In the genomic region with DNA sequence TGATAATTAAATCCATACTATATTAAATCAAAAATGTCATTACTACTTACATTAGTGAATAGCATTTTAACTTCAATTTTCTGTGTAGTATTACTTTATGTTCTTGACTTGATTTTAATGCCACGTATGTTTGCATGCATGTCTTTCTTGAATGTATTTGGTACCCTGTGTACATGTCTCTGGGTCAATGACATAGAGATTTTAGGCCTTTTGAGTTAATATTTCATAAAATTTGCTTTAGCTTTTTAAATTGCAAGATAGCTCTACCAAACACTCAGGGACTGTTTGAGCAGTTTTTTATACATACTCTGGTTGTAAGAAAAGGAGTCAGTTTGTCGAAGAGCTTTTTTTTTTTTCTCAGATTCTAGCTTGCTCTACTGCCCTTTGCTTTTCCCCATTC, we compare ENCODE assay signal across 12 cellular contexts. TPM values are rescaled to one million over a fixed set of nuclear protein-coding genes. Genes with fewer than 3 reads are reported as not detected.
A peak's percentile ranks its signal among the peaks of the same experiment; 100 is the strongest.
DNase-seq lines count a peak whose midpoint lies in the region; ATAC-seq, FAIRE-seq and TF ChIP-seq lines count a peak whose summit lies in the region.
"Had no signal": no experiment of that assay in that cellular context is flagged by ENCODE, and none has a peak within 500 bp of the region (broad histone marks: within the 10 kb centered on the region; RNA-seq: fewer than 3 reads in every experiment).

No MANE protein-coding gene starts in this region.

- no peak for DNase-seq in K562 (ENCODE audit: extremely low read depth in 1 of 4, low spot score in 3 of 4)
- DNase-seq in mesothelial cell of epicardium (ENCODE audit: low spot score in 2 of 2, unreplicated experiment in 2 of 2) = no peak
- no peak for DNase-seq in stimulated activated naive B cell treated with anti-CD40 and anti-IgM and Interleukin-4, amounts not matched to agents 10 μg/mL and 1 μg/mL and 100 μg/mL, for 72 hours
- no peak for DNase-seq in esophagus muscularis mucosa (ENCODE audit: extremely low spot score)
- DNase-seq in activated CD4-positive, alpha-beta T cell treated with anti-CD3 and anti-CD28 coated beads, Interleukin-2, amount 50 U/mL, for 1 hour = no peak
- DNase-seq: lower lobe of right lung, small intestine had no signal

- peak; percentile 6 for FAIRE-seq in K562 (lab: Jason Lieb, UNC)
- FAIRE-seq: small intestine had no signal

- no TSS peak for BruUV-seq in K562 (replicated peaks; lab: Mats Ljungman, UMichigan)

- WGBS in K562 (ENCODE audit: insufficient coverage, low coverage, missing lambda C conversion rate) = 8% methylated on average over 2 of the region's 2 CpGs
- WGBS in esophagus muscularis mucosa = 73% methylated on average over 2 of the region's 2 CpGs

- peak overlapping the region; percentile 29 for H2AFZ ChIP-seq in ACC112 (ENCODE audit: low read length, unreplicated experiment)
- no peak overlapping the region for H2AFZ ChIP-seq in K562 (ENCODE audit: low read depth, low read length)

- in situ Hi-C loops in K562 (cut with MboI) = no loop called here

- H3K9me3 ChIP-seq in HUES6 (ENCODE audit: control insufficient read depth, insufficient read depth, low read depth, low read length) = no peaks in the 10 kb centered on the region
- no peaks in the 10 kb centered on the region for H3K9me3 ChIP-seq in K562 (replicated peaks; ENCODE audit: control insufficient read depth, insufficient read depth, low read depth, low read length)
- H3K9me3 ChIP-seq in esophagus muscularis mucosa = no peaks in the 10 kb centered on the region
- H3K9me3 ChIP-seq: lower lobe of right lung had no signal

- CTCF ChIA-PET in K562 (lab: Yijun Ruan, JAX; ENCODE audit: low intra/inter-chr PET ratio) = no interaction called here

- peaks cover 93% of the 10 kb centered on the region for H3K79me2 ChIP-seq in ACC112 (ENCODE audit: control insufficient read depth, insufficient read depth, low read length, unreplicated experiment)
- peaks cover 84% of the 10 kb centered on the region for H3K79me2 ChIP-seq in K562 (ENCODE audit: control insufficient read depth, insufficient read depth, low read length)

- no peaks in the 10 kb centered on the region for H4K20me1 ChIP-seq in K562 (replicated peaks; ENCODE audit: control insufficient read depth, insufficient read depth, low read length)

- H3K27ac ChIP-seq in ACC112 (ENCODE audit: low read depth, low read length) (peak overlapping the region; percentile 99), HUES6 (ENCODE audit: low read depth, low read length) (no peak overlapping the region), K562 (ENCODE audit: extremely low read depth, low read depth, low read length) (peak overlapping the region; percentile 91), esophagus muscularis mucosa (replicated peaks in 1 of 4) (no peak overlapping the region)
- H3K27ac ChIP-seq: lower lobe of right lung had no signal

- TF ChIP-seq POLR2A in K562 (conservative IDR thresholded peaks at IDR 0.05) = no peak
- TF ChIP-seq POLR2A in esophagus muscularis mucosa (IDR thresholded peaks at IDR 0.05; ENCODE audit: low read depth) = no peak

- intact Hi-C loops in K562 (cut with micrococcal nuclease) (no loop called here), esophagus muscularis mucosa (cut with DNase I) (no loop called here)

- H3K4me3 Mint-ChIP-seq in mesothelial cell of epicardium = peak overlapping the region; percentile 96
- no peak overlapping the region for H3K4me3 Mint-ChIP-seq in stimulated activated naive B cell treated with anti-CD40 and anti-IgM and Interleukin-4, amounts not matched to agents 10 μg/mL and 1 μg/mL and 100 μg/mL, for 72 hours
- H3K4me3 Mint-ChIP-seq: CD14-positive monocyte had no signal

- H3K27ac Mint-ChIP-seq in mesothelial cell of epicardium = peak overlapping the region; percentile 98
- no peak overlapping the region for H3K27ac Mint-ChIP-seq in stimulated activated naive B cell treated with anti-CD40 and anti-IgM and Interleukin-4, amounts not matched to agents 10 μg/mL and 1 μg/mL and 100 μg/mL, for 72 hours
- H3K27ac Mint-ChIP-seq: T-helper 1 cell treated with Interleukin-12 subunit alpha and Interleukin-12 subunit beta and Interleukin-4 antibody, amounts not matched to agents 30 μg/mL and 1 μg/mL, for 36 hours had no signal

- TF ChIP-seq EP300 in K562 (IDR thresholded peaks at IDR 0.05; ENCODE audit: low read length) (no peak), esophagus muscularis mucosa (IDR thresholded peaks at IDR 0.05) (no peak)

- H3K9me3 Mint-ChIP-seq in mesothelial cell of epicardium = no peaks in the 10 kb centered on the region
- H3K9me3 Mint-ChIP-seq in stimulated activated naive B cell treated with anti-CD40 and anti-IgM and Interleukin-4, amounts not matched to agents 10 μg/mL and 1 μg/mL and 100 μg/mL, for 72 hours = no peaks in the 10 kb centered on the region
- H3K9me3 Mint-ChIP-seq: CD14-positive monocyte; T-helper 1 cell treated with Interleukin-12 subunit alpha and Interleukin-12 subunit beta and Interleukin-4 antibody, amounts not matched to agents 30 μg/mL and 1 μg/mL, for 36 hours had no signal

- H3K27me3 ChIP-seq in ACC112 (ENCODE audit: insufficient read depth, low read length) (no peaks in the 10 kb centered on the region), HUES6 (ENCODE audit: control insufficient read depth, insufficient read depth, low read length) (no peaks in the 10 kb centered on the region), K562 (ENCODE audit: control insufficient read depth in 2 of 2, insufficient read depth in 2 of 2, low read length in 2 of 2) (no peaks in the 10 kb centered on the region), esophagus muscularis mucosa (no peaks in the 10 kb centered on the region)

- no peak for TF ChIP-seq RAD21 in K562 (CRISPR knock-in tag; conservative IDR thresholded peaks at IDR 0.05 in 1 of 2, IDR thresholded peaks at IDR 0.05 in 1 of 2)

- ATAC-seq in K562 (no peak), GM21737 (IDR thresholded peaks at IDR 0.05; ENCODE audit: unreplicated experiment) (no peak)
- no peak for ATAC-seq in stimulated activated naive B cell treated with anti-CD40 and anti-IgM and Interleukin-4, amounts not matched to agents 10 μg/mL and 1 μg/mL and 100 μg/mL, for 72 hours (replicated peaks)
- ATAC-seq: lower lobe of right lung had no signal

- H3K4me1 Mint-ChIP-seq in mesothelial cell of epicardium = peaks cover 48% of the 10 kb centered on the region
- peaks cover 24 to 39% of the 10 kb centered on the region in 2 donors for H3K4me1 Mint-ChIP-seq in stimulated activated naive B cell treated with anti-CD40 and anti-IgM and Interleukin-4, amounts not matched to agents 10 μg/mL and 1 μg/mL and 100 μg/mL, for 72 hours

- peaks cover 5% of the 10 kb centered on the region for H3K36me3 Mint-ChIP-seq in mesothelial cell of epicardium
- H3K36me3 Mint-ChIP-seq in stimulated activated naive B cell treated with anti-CD40 and anti-IgM and Interleukin-4, amounts not matched to agents 10 μg/mL and 1 μg/mL and 100 μg/mL, for 72 hours = peaks cover 26 to 28% of the 10 kb centered on the region in 2 donors

- no peaks in the 10 kb centered on the region for H3K36me3 ChIP-seq in ACC112 (ENCODE audit: insufficient read depth, low read length)
- peaks cover 9% of the 10 kb centered on the region for H3K36me3 ChIP-seq in HUES6 (ENCODE audit: control insufficient read depth, insufficient read depth, low read length)
- H3K36me3 ChIP-seq in K562 (ENCODE audit: control insufficient read depth, insufficient read depth, low read length) = peaks cover 40% of the 10 kb centered on the region
- H3K36me3 ChIP-seq in esophagus muscularis mucosa = peaks cover 0 to 6% (median 0%) of the 10 kb centered on the region in 4 donors

- H3K9me1 ChIP-seq in K562 (ENCODE audit: control insufficient read depth, insufficient read depth, low read length) = no peaks in the 10 kb centered on the region

- no peaks in the 10 kb centered on the region for H3K27me3 Mint-ChIP-seq in mesothelial cell of epicardium (ENCODE audit: low read depth)
- H3K27me3 Mint-ChIP-seq in stimulated activated naive B cell treated with anti-CD40 and anti-IgM and Interleukin-4, amounts not matched to agents 10 μg/mL and 1 μg/mL and 100 μg/mL, for 72 hours = no peaks in the 10 kb centered on the region

- H3K4me2 ChIP-seq in K562 (ENCODE audit: insufficient read depth, low read length) = peak overlapping the region; percentile 96

- H3K4me1 ChIP-seq in ACC112 (ENCODE audit: control insufficient read depth, insufficient read depth, low read length, unreplicated experiment) = peaks cover 18% of the 10 kb centered on the region
- peaks cover 21% of the 10 kb centered on the region for H3K4me1 ChIP-seq in HUES6 (ENCODE audit: control insufficient read depth, insufficient read depth, low read length)
- H3K4me1 ChIP-seq in K562 (replicated peaks in 1 of 2; ENCODE audit: control insufficient read depth in 2 of 2, insufficient read depth in 2 of 2, low read length in 2 of 2) = peaks cover 22 to 24% of the 10 kb centered on the region in 2 experiments
- peaks cover 21 to 34% (median 32%) of the 10 kb centered on the region in 4 donors for H3K4me1 ChIP-seq in esophagus muscularis mucosa

- H3K9ac ChIP-seq in HUES6 (ENCODE audit: low read length) (peak overlapping the region; percentile 88), K562 (ENCODE audit: insufficient read depth in 1 of 2, low read depth in 2 of 2, low read length in 2 of 2) (peak overlapping the region in 1 of 2 experiments; percentile 92; a peak in 2 of 4 replicates)

- H3K4me3 ChIP-seq in ACC112 (ENCODE audit: low read depth, low read length) (peak overlapping the region; percentile 83), HUES6 (ENCODE audit: low read depth, low read length) (peak overlapping the region; percentile 97), K562 (peak overlapping the region; percentile 95), esophagus muscularis mucosa (no peak overlapping the region)
- H3K4me3 ChIP-seq: lower lobe of right lung had no signal

- TF ChIP-seq CTCF in K562 (IDR thresholded peaks at IDR 0.05 in 2 of 3, conservative IDR thresholded peaks at IDR 0.05 in 1 of 3; ENCODE audit: insufficient read depth in 2 of 3, low read depth in 1 of 3, low read length in 3 of 3) (no peak), mesothelial cell of epicardium (IDR thresholded peaks at IDR 0.05; ENCODE audit: unreplicated experiment) (no peak), esophagus muscularis mucosa (IDR thresholded peaks at IDR 0.05) (no peak)

- POLR2A ChIA-PET in K562 (lab: Yijun Ruan, JAX) = interaction anchor here (0.6 to 1.4 kb wide), 6 partner anchors 8 to 265 kb away, joined by 3 to 4 read pairs (median 3); a partner anchor contains a TSS

RNA-seq across cellular contexts. Expression of a gene that starts 1.5 kb away (rescaled TPM):
- total RNA-seq in K562 (2011; cell fraction: chromatin; rRNA removed; ENCODE audit: low replicate concordance) = 5.0 and 6.7 TPM in 2 replicates
- total RNA-seq in K562 (2011; cell fraction: nucleolus; rRNA removed) = 4.3 and 5.0 TPM in 2 replicates
- total RNA-seq in K562 (2011; cell fraction: nucleoplasm; rRNA removed) = 8.1 and 12.4 TPM in 2 replicates
- total RNA-seq in K562 (2014; rRNA removed) (12.1 and 14.1 TPM in 2 replicates), K562 (2014; rRNA removed; fragmentation: Illumina TruSeq; extraction: Trizol) (18.9 and 21.8 TPM in 2 replicates), K562 (2015; rRNA removed; fragmentation: Illumina TruSeq; extraction: Trizol) (15.1 and 16.5 TPM in 2 replicates), K562 (2021) (19.4 and 20.5 TPM in 2 replicates), mesothelial cell of epicardium (16.3 to 18.9 TPM (median 16.9 TPM) in 3 replicates), esophagus muscularis mucosa (1 to 10 TPM in 2 of 4 donors, under 1 TPM in 2; 0.78 to 1.7 (median 1.2) TPM)
- polyA plus RNA-seq in K562 (2011; rRNA removed) (39.1 and 49.6 TPM in 2 replicates), K562 (2014; fragmentation: Illumina TruSeq; extraction: Trizol) (37.1 and 40.4 TPM in 2 replicates), K562 (2014; fragmentation: Nextera tagmentation; extraction: Ambion mirVana) (10 to 100 TPM; 70.0 to 91.0 TPM), K562 (2014; rRNA removed) (22.0 and 23.8 TPM in 2 replicates)
- polyA plus RNA-seq in K562 (2011; cell fraction: cytosol; rRNA removed) = 21.1 and 34.7 TPM in 2 replicates
- 11.4 and 19.4 TPM in 2 replicates for polyA plus RNA-seq in K562 (2011; cell fraction: nucleus; rRNA removed)
- 13.2 and 18.5 TPM in 2 replicates for polyA plus RNA-seq in K562 (2012)
- 18.7 TPM in 2 replicates for polyA minus RNA-seq in K562 (2011; rRNA and poly(A)+ RNA removed)
- polyA minus RNA-seq in K562 (2011; cell fraction: cytosol; rRNA and poly(A)+ RNA removed) = 6.0 and 7.9 TPM in 2 replicates
- 2.3 and 5.1 TPM in 2 replicates for polyA minus RNA-seq in K562 (2011; cell fraction: nucleus; rRNA and poly(A)+ RNA removed)

RNA-seq across cellular contexts. Expression of a gene that starts 2.3 kb away (rescaled TPM):
- total RNA-seq in K562 (2011; cell fraction: chromatin; rRNA removed; ENCODE audit: low replicate concordance) = 163 and 207 TPM in 2 replicates
- 124 and 125 TPM in 2 replicates for total RNA-seq in K562 (2011; cell fraction: nucleolus; rRNA removed)
- 200 and 254 TPM in 2 replicates for total RNA-seq in K562 (2011; cell fraction: nucleoplasm; rRNA removed)
- total RNA-seq in K562 (2014; rRNA removed) (89.9 and 103 TPM in 2 replicates), K562 (2014; rRNA removed; fragmentation: Illumina TruSeq; extraction: Trizol) (130 and 143 TPM in 2 replicates), K562 (2015; rRNA removed; fragmentation: Illumina TruSeq; extraction: Trizol) (108 and 113 TPM in 2 replicates), K562 (2021) (124 and 133 TPM in 2 replicates), mesothelial cell of epicardium (93.4 to 97.8 TPM (median 97.0 TPM) in 3 replicates), esophagus muscularis mucosa (10 to 100 TPM; 41.1 to 58.2 (median 49.6) TPM)
- polyA plus RNA-seq in K562 (2011; rRNA removed) (189 and 227 TPM in 2 replicates), K562 (2014; fragmentation: Illumina TruSeq; extraction: Trizol) (137 and 146 TPM in 2 replicates), K562 (2014; fragmentation: Nextera tagmentation; extraction: Ambion mirVana) (100 to 1,000 TPM in 1 of 2 experiments, 10 to 100 TPM in 1; 78.1 to 114 TPM), K562 (2014; rRNA removed) (86.8 and 104 TPM in 2 replicates)
- polyA plus RNA-seq in K562 (2011; cell fraction: cytosol; rRNA removed) = 79.0 and 159 TPM in 2 replicates
- polyA plus RNA-seq in K562 (2011; cell fraction: nucleus; rRNA removed) = 404 and 579 TPM in 2 replicates
- 87.3 and 116 TPM in 2 replicates for polyA plus RNA-seq in K562 (2012)
- polyA minus RNA-seq in K562 (2011; rRNA and poly(A)+ RNA removed) = 173 and 193 TPM in 2 replicates
- 75.4 and 77.3 TPM in 2 replicates for polyA minus RNA-seq in K562 (2011; cell fraction: cytosol; rRNA and poly(A)+ RNA removed)
- 57.4 and 102 TPM in 2 replicates for polyA minus RNA-seq in K562 (2011; cell fraction: nucleus; rRNA and poly(A)+ RNA removed)

RNA-seq across cellular contexts. Expression of a gene that starts 8.9 kb away (rescaled TPM):
- total RNA-seq in K562 (2011; cell fraction: chromatin; rRNA removed; ENCODE audit: low replicate concordance) = 14.5 and 20.9 TPM in 2 replicates
- 7.0 and 7.1 TPM in 2 replicates for total RNA-seq in K562 (2011; cell fraction: nucleolus; rRNA removed)
- 9.7 and 13.7 TPM in 2 replicates for total RNA-seq in K562 (2011; cell fraction: nucleoplasm; rRNA removed)
- total RNA-seq in K562 (2014; rRNA removed) (4.8 and 6.9 TPM in 2 replicates), K562 (2014; rRNA removed; fragmentation: Illumina TruSeq; extraction: Trizol) (8.0 and 9.6 TPM in 2 replicates), K562 (2015; rRNA removed; fragmentation: Illumina TruSeq; extraction: Trizol) (6.1 and 7.1 TPM in 2 replicates), K562 (2021) (5.9 and 6.6 TPM in 2 replicates), mesothelial cell of epicardium (10.5 to 11.9 TPM (median 11.6 TPM) in 3 replicates), esophagus muscularis mucosa (10 to 100 TPM; 16.1 to 25.7 (median 20.9) TPM)
- polyA plus RNA-seq in K562 (2011; rRNA removed) (13.3 and 18.6 TPM in 2 replicates), K562 (2014; fragmentation: Illumina TruSeq; extraction: Trizol) (4.8 and 6.4 TPM in 2 replicates), K562 (2014; fragmentation: Nextera tagmentation; extraction: Ambion mirVana) (1 to 10 TPM; 2.2 to 3.0 TPM), K562 (2014; rRNA removed) (6.1 and 7.1 TPM in 2 replicates)
- polyA plus RNA-seq in K562 (2011; cell fraction: cytosol; rRNA removed) = 8.6 and 14.1 TPM in 2 replicates
- polyA plus RNA-seq in K562 (2011; cell fraction: nucleus; rRNA removed) = 7.7 and 11.0 TPM in 2 replicates
- 3.6 and 4.9 TPM in 2 replicates for polyA plus RNA-seq in K562 (2012)
- 18.4 and 21.3 TPM in 2 replicates for polyA minus RNA-seq in K562 (2011; rRNA and poly(A)+ RNA removed)
- polyA minus RNA-seq in K562 (2011; cell fraction: cytosol; rRNA and poly(A)+ RNA removed) = 5.6 and 9.4 TPM in 2 replicates
- 3.0 and 3.9 TPM in 2 replicates for polyA minus RNA-seq in K562 (2011; cell fraction: nucleus; rRNA and poly(A)+ RNA removed)

RNA-seq across cellular contexts. Expression of a gene that starts 14.2 kb away (rescaled TPM):
- total RNA-seq in K562 (2011; cell fraction: chromatin; rRNA removed; ENCODE audit: low replicate concordance) = 1.2 and 1.9 TPM in 2 replicates
- total RNA-seq in K562 (2011; cell fraction: nucleolus; rRNA removed) = 1.3 and 1.4 TPM in 2 replicates
- 1.1 and 1.5 TPM in 2 replicates for total RNA-seq in K562 (2011; cell fraction: nucleoplasm; rRNA removed)
- 1.2 TPM in 2 replicates for total RNA-seq in K562 (2014; rRNA removed)
- total RNA-seq in K562 (2014; rRNA removed; fragmentation: Illumina TruSeq; extraction: Trizol) = 0.16 and 0.18 TPM in 2 replicates
- total RNA-seq in K562 (2015; rRNA removed; fragmentation: Illumina TruSeq; extraction: Trizol) = 0.49 and 1.5 TPM in 2 replicates
- total RNA-seq in K562 (2021) = 1.1 and 1.3 TPM in 2 replicates
- polyA plus RNA-seq in K562 (2011; rRNA removed) = 0.39 and 0.74 TPM in 2 replicates
- 0.36 and 0.46 TPM in 2 replicates for polyA plus RNA-seq in K562 (2011; cell fraction: cytosol; rRNA removed)
- 0.92 and 1.0 TPM in 2 replicates for polyA plus RNA-seq in K562 (2011; cell fraction: nucleus; rRNA removed)
- 2.0 and 3.5 TPM in 2 replicates for polyA plus RNA-seq in K562 (2012)
- 0.39 and 0.61 TPM in 2 replicates for polyA plus RNA-seq in K562 (2014; fragmentation: Illumina TruSeq; extraction: Trizol)
- 10 to 100 TPM in 1 of 2 experiments, 1 to 10 TPM in 1; 5.2 to 15.7 TPM for polyA plus RNA-seq in K562 (2014; fragmentation: Nextera tagmentation; extraction: Ambion mirVana)
- polyA plus RNA-seq in K562 (2014; rRNA removed) = 0.58 and 0.61 TPM in 2 replicates
- polyA minus RNA-seq in K562 (2011; rRNA and poly(A)+ RNA removed) = 0.21 and 0.33 TPM in 2 replicates
- polyA minus RNA-seq in K562 (2011; cell fraction: cytosol; rRNA and poly(A)+ RNA removed) = 0.82 and 1.7 TPM in 2 replicates
- polyA minus RNA-seq in K562 (2011; cell fraction: nucleus; rRNA and poly(A)+ RNA removed) = 0.67 and 1.00 TPM in 2 replicates
- 4.2 to 4.6 TPM (median 4.2 TPM) in 3 replicates for total RNA-seq in mesothelial cell of epicardium
- total RNA-seq in esophagus muscularis mucosa = 1 to 10 TPM; 4.3 to 8.7 (median 8.2) TPM

RNA-seq across cellular contexts. Expression of a gene that starts 25.3 kb away (rescaled TPM):
- 9.9 and 10.6 TPM in 2 replicates for total RNA-seq in K562 (2011; cell fraction: chromatin; rRNA removed; ENCODE audit: low replicate concordance)
- total RNA-seq in K562 (2011; cell fraction: nucleolus; rRNA removed) = 5.3 TPM in 2 replicates
- 6.0 and 10.8 TPM in 2 replicates for total RNA-seq in K562 (2011; cell fraction: nucleoplasm; rRNA removed)
- 0.49 and 0.68 TPM in 2 replicates for total RNA-seq in K562 (2014; rRNA removed)
- total RNA-seq in K562 (2014; rRNA removed; fragmentation: Illumina TruSeq; extraction: Trizol) = 0.55 and 0.67 TPM in 2 replicates
- 0.54 and 0.90 TPM in 2 replicates for total RNA-seq in K562 (2015; rRNA removed; fragmentation: Illumina TruSeq; extraction: Trizol)
- total RNA-seq in K562 (2021) = 0.47 and 0.84 TPM in 2 replicates
- polyA plus RNA-seq in K562 (2011; rRNA removed) = 1.3 and 2.5 TPM in 2 replicates
- polyA plus RNA-seq in K562 (2011; cell fraction: cytosol; rRNA removed) = 0.37 and 2.3 TPM in 2 replicates
- polyA plus RNA-seq in K562 (2011; cell fraction: nucleus; rRNA removed) = 5.6 and 8.6 TPM in 2 replicates
- 0.44 and 1.3 TPM in 2 replicates for polyA plus RNA-seq in K562 (2012)
- 0.53 and 0.98 TPM in 2 replicates for polyA plus RNA-seq in K562 (2014; fragmentation: Illumina TruSeq; extraction: Trizol)
- under 1 TPM; 0.08 to 0.31 TPM for polyA plus RNA-seq in K562 (2014; fragmentation: Nextera tagmentation; extraction: Ambion mirVana)
- 0.73 and 1.4 TPM in 2 replicates for polyA plus RNA-seq in K562 (2014; rRNA removed)
- polyA minus RNA-seq in K562 (2011; rRNA and poly(A)+ RNA removed) = 1.2 and 1.5 TPM in 2 replicates
- polyA minus RNA-seq in K562 (2011; cell fraction: cytosol; rRNA and poly(A)+ RNA removed) = not detected in 2 replicates
- 0.54 and 1.6 TPM in 2 replicates for polyA minus RNA-seq in K562 (2011; cell fraction: nucleus; rRNA and poly(A)+ RNA removed)
- total RNA-seq in mesothelial cell of epicardium = 4.2 to 5.7 TPM (median 4.6 TPM) in 3 replicates
- under 1 TPM; under 0.01 to 0.17 (median 0.12) TPM for total RNA-seq in esophagus muscularis mucosa
- polyA plus RNA-seq: CD14-positive monocyte had no signal

Comparison
In these comparisons a context has a peak if more than half of its experiments do, and no peak if none do; other contexts are left out.
1. H3K27ac ChIP-seq: peak in ACC112 (single experiment) and K562 (single experiment); none in HUES6 (single experiment) and esophagus muscularis mucosa (0 of 4).
2. H3K4me3 ChIP-seq: peak in ACC112 (single experiment), HUES6 (single experiment) and K562 (single experiment); none in esophagus muscularis mucosa (0 of 4).